In genomic region chr3:104628185-104628789, GRCh38 we compare ENCODE assay signal across 8 cellular contexts.
DNase-seq lines count a peak whose midpoint lies in the region; ATAC-seq and TF ChIP-seq lines count a peak whose summit lies in the region.

No MANE protein-coding gene starts in this region.

- TF ChIP-seq CTCF in GM13976 (IDR thresholded peaks at IDR 0.05; ENCODE audit: borderline replicate concordance, control extremely low read depth, extremely low read depth, insufficient read depth, missing control alignments) (peak; percentile 27), OCI-LY1 (IDR thresholded peaks at IDR 0.05; ENCODE audit: low read length) (peak; percentile 66), endothelial cell (IDR thresholded peaks at IDR 0.05; ENCODE audit: unreplicated experiment) (peak; percentile 82), parathyroid adenoma (IDR thresholded peaks at IDR 0.05) (peak; percentile 44)

- no peak overlapping the region for H3K9ac ChIP-seq in OCI-LY1 (ENCODE audit: low read length)
- no peak overlapping the region for H3K9ac ChIP-seq in parathyroid adenoma

- H3K4me3 ChIP-seq in OCI-LY1 (ENCODE audit: low read depth, low read length, poor library complexity, severe bottlenecking): no peak overlapping the region
- H3K4me3 ChIP-seq in parathyroid adenoma (ENCODE audit: low read depth, low read length): no peak overlapping the region

- DNase-seq in A172 (ENCODE audit: low spot score): peak; percentile 80
- DNase-seq in GM13976 (ENCODE audit: low spot score): peak; percentile 51
- DNase-seq in endothelial cell (ENCODE audit: low spot score): no peak
- DNase-seq in NK-92 treated with Interleukin-12 subunit alpha and Interleukin-12 subunit beta, amount 100 ng/mL, for 24 hours (lab: John Stamatoyannopoulos, UW): no peak
- DNase-seq in NCI-H2227 treated with DMSO at 0.1 percent for 48 hours (lab: John Stamatoyannopoulos, UW): no peak

- no peaks in the 10 kb centered on the region for H3K4me1 Mint-ChIP-seq in endothelial cell (ENCODE audit: unreplicated experiment)

- peaks cover 4% of the 10 kb centered on the region for H3K27me3 Mint-ChIP-seq in endothelial cell (ENCODE audit: unreplicated experiment)

- H3K4me3 Mint-ChIP-seq in endothelial cell (ENCODE audit: unreplicated experiment): no peak overlapping the region

- H4K20me1 ChIP-seq in OCI-LY1 (ENCODE audit: insufficient read depth, low read length): no peaks in the 10 kb centered on the region

- no peaks in the 10 kb centered on the region for H3K4me1 ChIP-seq in OCI-LY1 (ENCODE audit: insufficient read depth, low read length, severe bottlenecking)
- H3K4me1 ChIP-seq in parathyroid adenoma: peaks cover 12% of the 10 kb centered on the region

- H3K9me3 ChIP-seq in OCI-LY1 (ENCODE audit: low read length) (peaks cover 6% of the 10 kb centered on the region; the same call in 1 of the 2 replicates), parathyroid adenoma (ENCODE audit: control insufficient read depth, low read length) (no peaks in the 10 kb centered on the region)

- H2AFZ ChIP-seq in OCI-LY1 (ENCODE audit: low read length) (no peak overlapping the region), parathyroid adenoma (peak overlapping the region; percentile 27)

- in situ Hi-C loops in GM13976 (cut with MboI; ENCODE audit: low sequenced_read_pairs, unreplicated experiment): no loop called here

- no peak overlapping the region for H3K27ac ChIP-seq in OCI-LY1 (ENCODE audit: low read depth, low read length, poor library complexity, severe bottlenecking)
- no peak overlapping the region for H3K27ac ChIP-seq in parathyroid adenoma

- ATAC-seq in HG03159 (IDR thresholded peaks at IDR 0.05; ENCODE audit: unreplicated experiment): peak; percentile 74

- H3K9me3 Mint-ChIP-seq in endothelial cell (ENCODE audit: unreplicated experiment): no peaks in the 10 kb centered on the region

- no peaks in the 10 kb centered on the region; the same call in 1 of the 2 replicates for H3F3A ChIP-seq in OCI-LY1 (ENCODE audit: insufficient read depth, low read length)

- H3K79me2 ChIP-seq in OCI-LY1 (ENCODE audit: insufficient read depth, low read length) (no peaks in the 10 kb centered on the region), parathyroid adenoma (no peaks in the 10 kb centered on the region)

- H3K4me2 ChIP-seq in OCI-LY1 (ENCODE audit: low read length) (no peak overlapping the region), parathyroid adenoma (ENCODE audit: low read length) (no peak overlapping the region)

- no peaks in the 10 kb centered on the region for H3K36me3 Mint-ChIP-seq in endothelial cell (ENCODE audit: low read depth, unreplicated experiment)

- H3K9me2 ChIP-seq in OCI-LY1 (ENCODE audit: low read depth, low read length): no peaks in the 10 kb centered on the region

- H3K36me3 ChIP-seq in OCI-LY1 (ENCODE audit: insufficient read depth, low read length): no peaks in the 10 kb centered on the region
- H3K36me3 ChIP-seq in parathyroid adenoma (ENCODE audit: control insufficient read depth, insufficient read depth, low read length): no peaks in the 10 kb centered on the region

- no peak overlapping the region for H3K27ac Mint-ChIP-seq in endothelial cell (ENCODE audit: unreplicated experiment)

- H3K27me3 ChIP-seq in OCI-LY1 (ENCODE audit: insufficient read depth, low read length) (no peaks in the 10 kb centered on the region), parathyroid adenoma (ENCODE audit: control insufficient read depth, insufficient read depth, low read length) (no peaks in the 10 kb centered on the region)

Comparison
In these comparisons a context has a peak if more than half of its experiments do, and no peak if none do; other contexts are left out.
1. DNase-seq: peak in A172 (single experiment) and GM13976 (single experiment); none in endothelial cell (single experiment), NK-92 treated with Interleukin-12 subunit alpha and Interleukin-12 subunit beta, amount 100 ng/mL, for 24 hours (single experiment) and NCI-H2227 treated with DMSO at 0.1 percent for 48 hours (single experiment).
2. CTCF ChIP-seq: peak in every context shown above with its lines; median percentile 82 in endothelial cell; 66 in OCI-LY1; 44 in parathyroid adenoma; 27 in GM13976.